Comparison of ENCODE assay signal across 10 cellular contexts in genomic region chr7:16847381-16847860, GRCh38. TPM values are rescaled to one million over a fixed set of nuclear protein-coding genes. Genes with fewer than 3 reads are reported as not detected.
A peak's percentile ranks its signal among the peaks of the same experiment; 100 is the strongest.
DNase-seq lines count a peak whose midpoint lies in the region; ATAC-seq, FAIRE-seq and TF ChIP-seq lines count a peak whose summit lies in the region.
"Had no signal": no experiment of that assay in that cellular context is flagged by ENCODE, and none has a peak within 500 bp of the region (broad histone marks: within the 10 kb centered on the region; RNA-seq: fewer than 3 reads in every experiment).

No MANE protein-coding gene starts in this region.

- no peak for TF ChIP-seq POLR2A in K562 (conservative IDR thresholded peaks at IDR 0.05)

- H3K9me3 ChIP-seq in K562 (replicated peaks; ENCODE audit: control insufficient read depth, insufficient read depth, low read depth, low read length): no peaks in the 10 kb centered on the region

- intact Hi-C loops in K562 (cut with micrococcal nuclease): no loop called here

- H3K27ac ChIP-seq in K562 (ENCODE audit: extremely low read depth, low read depth, low read length): no peak overlapping the region

- POLR2A ChIA-PET in K562 (lab: Yijun Ruan, JAX): no interaction called here

- no peak overlapping the region for H3K4me2 ChIP-seq in K562 (ENCODE audit: insufficient read depth, low read length)

- no peaks in the 10 kb centered on the region for H4K20me1 ChIP-seq in K562 (replicated peaks; ENCODE audit: control insufficient read depth, insufficient read depth, low read length)

- H3K4me1 Mint-ChIP-seq in activated CD8-positive, alpha-beta memory T cell treated with anti-CD3 and anti-CD28 coated beads, Interleukin-2, amount 10 ng/mL, durations not matched to agents 7 days and 5 days: no peaks in the 10 kb centered on the region
- H3K4me1 Mint-ChIP-seq in chondrocyte (ENCODE audit: low read depth): peaks cover 24% of the 10 kb centered on the region

- H3K9me3 Mint-ChIP-seq in activated CD8-positive, alpha-beta memory T cell treated with anti-CD3 and anti-CD28 coated beads, Interleukin-2, amount 10 ng/mL, durations not matched to agents 7 days and 5 days (ENCODE audit: low read depth): no peaks in the 10 kb centered on the region
- no peaks in the 10 kb centered on the region for H3K9me3 Mint-ChIP-seq in chondrocyte (ENCODE audit: low read depth)

- H3K4me3 ChIP-seq in K562: no peak overlapping the region

- H3K27me3 ChIP-seq in K562 (ENCODE audit: control insufficient read depth in 2 of 2, insufficient read depth in 2 of 2, low read length in 2 of 2): peaks cover 12 to 16% of the 10 kb centered on the region in 2 experiments; a peak in 3 of 5 replicates

- H3K9me1 ChIP-seq in K562 (ENCODE audit: control insufficient read depth, insufficient read depth, low read length): no peaks in the 10 kb centered on the region

- 8% methylated on average over 6 of the region's 6 CpGs for WGBS in K562 (ENCODE audit: insufficient coverage, low coverage, missing lambda C conversion rate)

- in situ Hi-C loops in K562 (cut with MboI): no loop called here

- H2AFZ ChIP-seq in K562 (ENCODE audit: low read depth, low read length): no peak overlapping the region

- no peak for TF ChIP-seq EP300 in K562 (IDR thresholded peaks at IDR 0.05; ENCODE audit: low read length)

- no peak for TF ChIP-seq RAD21 in K562 (CRISPR knock-in tag; conservative IDR thresholded peaks at IDR 0.05 in 1 of 2, IDR thresholded peaks at IDR 0.05 in 1 of 2)

- no peak for TF ChIP-seq CTCF in K562 (IDR thresholded peaks at IDR 0.05 in 2 of 3, conservative IDR thresholded peaks at IDR 0.05 in 1 of 3; ENCODE audit: insufficient read depth in 2 of 3, low read depth in 1 of 3, low read length in 3 of 3)
- TF ChIP-seq CTCF in chondrocyte (IDR thresholded peaks at IDR 0.05): no peak

- BruUV-seq in K562 (replicated peaks; lab: Mats Ljungman, UMichigan): no TSS peak

- H3K36me3 Mint-ChIP-seq in activated CD8-positive, alpha-beta memory T cell treated with anti-CD3 and anti-CD28 coated beads, Interleukin-2, amount 10 ng/mL, durations not matched to agents 7 days and 5 days: no peaks in the 10 kb centered on the region
- no peaks in the 10 kb centered on the region for H3K36me3 Mint-ChIP-seq in chondrocyte (ENCODE audit: low read depth)

- no peak overlapping the region for H3K9ac ChIP-seq in K562 (ENCODE audit: insufficient read depth in 1 of 2, low read depth in 2 of 2, low read length in 2 of 2)

- H3K27me3 Mint-ChIP-seq in activated CD8-positive, alpha-beta memory T cell treated with anti-CD3 and anti-CD28 coated beads, Interleukin-2, amount 10 ng/mL, durations not matched to agents 7 days and 5 days: peaks cover 46% of the 10 kb centered on the region
- H3K27me3 Mint-ChIP-seq in chondrocyte (ENCODE audit: low read depth): no peaks in the 10 kb centered on the region

- ATAC-seq in K562 (peak; percentile 77), GM21528 (IDR thresholded peaks at IDR 0.05; ENCODE audit: low FRiP score, unreplicated experiment) (no peak), HG02759 (IDR thresholded peaks at IDR 0.05; ENCODE audit: unreplicated experiment) (no peak)
- ATAC-seq in activated CD8-positive, alpha-beta memory T cell treated with anti-CD3 and anti-CD28 coated beads, Interleukin-2, amount 10 ng/mL, durations not matched to agents 7 days and 5 days: no peak

- CTCF ChIA-PET in K562 (lab: Yijun Ruan, JAX; ENCODE audit: low intra/inter-chr PET ratio): interaction anchor here (0.6 kb wide), 1 partner anchor 135 kb away, joined by 3 read pairs; no protein-coding TSS in a partner anchor
- CTCF ChIA-PET in activated CD8-positive, alpha-beta memory T cell treated with anti-CD3 and anti-CD28 coated beads, Interleukin-2, amount 10 ng/mL, durations not matched to agents 7 days and 5 days (lab: Charles Lee): interaction anchor here (0.6 kb wide), 1 partner anchor 1207 kb away, joined by 3 read pairs; no protein-coding TSS in a partner anchor

- H3K4me3 Mint-ChIP-seq in activated CD8-positive, alpha-beta memory T cell treated with anti-CD3 and anti-CD28 coated beads, Interleukin-2, amount 10 ng/mL, durations not matched to agents 7 days and 5 days: no peak overlapping the region
- no peak overlapping the region for H3K4me3 Mint-ChIP-seq in chondrocyte (ENCODE audit: unreplicated experiment)

- no peak overlapping the region for H3K27ac Mint-ChIP-seq in activated CD8-positive, alpha-beta memory T cell treated with anti-CD3 and anti-CD28 coated beads, Interleukin-2, amount 10 ng/mL, durations not matched to agents 7 days and 5 days
- no peak overlapping the region for H3K27ac Mint-ChIP-seq in chondrocyte (ENCODE audit: unreplicated experiment)

- H3K79me2 ChIP-seq in K562 (ENCODE audit: control insufficient read depth, insufficient read depth, low read length): no peaks in the 10 kb centered on the region

- DNase-seq in DMS53 treated with DMSO at 0.1 percent for 48 hours (lab: John Stamatoyannopoulos, UW; ENCODE audit: unreplicated experiment) (peak; percentile 74), NCI-H187 treated with DMSO at 0.1 percent for 48 hours (lab: John Stamatoyannopoulos, UW) (peak; percentile 44), K562 (ENCODE audit: extremely low read depth in 1 of 4, low spot score in 3 of 4) (peak in 2 of 4 experiments; percentile 13 to 33), mucosa of gallbladder (ENCODE audit: low spot score) (peak; percentile 57), chondrocyte (ENCODE audit: low spot score) (no peak)
- DNase-seq in activated CD8-positive, alpha-beta memory T cell treated with anti-CD3 and anti-CD28 coated beads, Interleukin-2, amount 10 ng/mL, durations not matched to agents 7 days and 5 days: no peak
- DNase-seq: effector CD8-positive, alpha-beta T cell; T-helper 2 cell had no signal

- no peak for FAIRE-seq in K562 (lab: Jason Lieb, UNC)

- H3K36me3 ChIP-seq in K562 (ENCODE audit: control insufficient read depth, insufficient read depth, low read length): no peaks in the 10 kb centered on the region

- peaks cover 0 to 8% of the 10 kb centered on the region in 2 experiments; a peak in 1 of 5 replicates for H3K4me1 ChIP-seq in K562 (replicated peaks in 1 of 2; ENCODE audit: control insufficient read depth in 2 of 2, insufficient read depth in 2 of 2, low read length in 2 of 2)

TF ChIP-seq in K562, 482 proteins besides CTCF, POLR2A, EP300 and RAD21 (continues in another document):
- TF ChIP-seq PML (IDR thresholded peaks at IDR 0.05; ENCODE audit: low read length): no peak
- no peak for TF ChIP-seq HEY1 (CRISPR knock-in tag; IDR thresholded peaks at IDR 0.05; ENCODE audit: borderline replicate concordance)
- no peak for TF ChIP-seq ETV5 (CRISPR knock-in tag; IDR thresholded peaks at IDR 0.05; ENCODE audit: low read depth)
- TF ChIP-seq FOSL1 (tag; conservative IDR thresholded peaks at IDR 0.05): 0 out of 2 replicates have a peak, but pooled peaks have one; percentile 21
- 0 out of 2 replicates have a peak, but pooled peaks have one; percentile 46 for TF ChIP-seq CTBP1 (IDR thresholded peaks at IDR 0.05; ENCODE audit: borderline replicate concordance)
- peak; percentile 27; the same call in 1 of the 2 replicates for TF ChIP-seq SOX6 (IDR thresholded peaks at IDR 0.05)

RNA-seq across cellular contexts. Expression of gene AGR3, which starts 34.4 kb away (rescaled TPM):
- total RNA-seq in K562 (2011; cell fraction: chromatin; rRNA removed; ENCODE audit: low replicate concordance): not detected in 2 replicates
- not detected in 2 replicates for total RNA-seq in K562 (2011; cell fraction: nucleolus; rRNA removed)
- total RNA-seq in K562 (2011; cell fraction: nucleoplasm; rRNA removed): not detected in 2 replicates
- not detected in 2 replicates for total RNA-seq in K562 (2014; rRNA removed)
- not detected in 2 replicates for total RNA-seq in K562 (2014; rRNA removed; fragmentation: Illumina TruSeq; extraction: Trizol)
- total RNA-seq in K562 (2015; rRNA removed; fragmentation: Illumina TruSeq; extraction: Trizol): not detected in 2 replicates
- total RNA-seq in K562 (2021): not detected in 2 replicates
- polyA plus RNA-seq in K562 (2011; rRNA removed): not detected in 2 replicates
- polyA plus RNA-seq in K562 (2011; cell fraction: cytosol; rRNA removed): not detected in 2 replicates
- polyA plus RNA-seq in K562 (2011; cell fraction: nucleus; rRNA removed): not detected in 2 replicates
- polyA plus RNA-seq in K562 (2012): not detected in 2 replicates
- polyA plus RNA-seq in K562 (2014; fragmentation: Illumina TruSeq; extraction: Trizol): not detected in 2 replicates
- polyA plus RNA-seq in K562 (2014; fragmentation: Nextera tagmentation; extraction: Ambion mirVana): not detected
- not detected in 2 replicates for polyA plus RNA-seq in K562 (2014; rRNA removed)
- polyA minus RNA-seq in K562 (2011; rRNA and poly(A)+ RNA removed): not detected in 2 replicates
- polyA minus RNA-seq in K562 (2011; cell fraction: cytosol; rRNA and poly(A)+ RNA removed): not detected in 2 replicates
- not detected in 2 replicates for polyA minus RNA-seq in K562 (2011; cell fraction: nucleus; rRNA and poly(A)+ RNA removed)
- total RNA-seq in mucosa of gallbladder: 50.9 TPM
- not detected for total RNA-seq in activated CD8-positive, alpha-beta memory T cell treated with anti-CD3 and anti-CD28 coated beads, Interleukin-2, amount 10 ng/mL, durations not matched to agents 7 days and 5 days
- total RNA-seq in chondrocyte: not detected in 3 replicates

RNA-seq across cellular contexts. Expression of gene AGR2, which starts 42.6 kb away (rescaled TPM):
- not detected in 2 replicates for total RNA-seq in K562 (2011; cell fraction: chromatin; rRNA removed; ENCODE audit: low replicate concordance)
- total RNA-seq in K562 (2011; cell fraction: nucleolus; rRNA removed): not detected in 2 replicates
- not detected in 2 replicates for total RNA-seq in K562 (2011; cell fraction: nucleoplasm; rRNA removed)
- not detected in 2 replicates for total RNA-seq in K562 (2014; rRNA removed)
- total RNA-seq in K562 (2014; rRNA removed; fragmentation: Illumina TruSeq; extraction: Trizol): not detected in 2 replicates
- total RNA-seq in K562 (2015; rRNA removed; fragmentation: Illumina TruSeq; extraction: Trizol): not detected in 2 replicates
- total RNA-seq in K562 (2021): 0.66 and 0.98 TPM in 2 replicates
- polyA plus RNA-seq in K562 (2011; rRNA removed): not detected in 2 replicates
- 0.22 TPM in 1 of 2 replicates, not detected in the other for polyA plus RNA-seq in K562 (2011; cell fraction: cytosol; rRNA removed)
- polyA plus RNA-seq in K562 (2011; cell fraction: nucleus; rRNA removed): not detected in 2 replicates
- not detected in 2 replicates for polyA plus RNA-seq in K562 (2012)
- polyA plus RNA-seq in K562 (2014; fragmentation: Illumina TruSeq; extraction: Trizol): not detected in 2 replicates
- polyA plus RNA-seq in K562 (2014; fragmentation: Nextera tagmentation; extraction: Ambion mirVana): not detected
- polyA plus RNA-seq in K562 (2014; rRNA removed): not detected in 2 replicates
- not detected in 2 replicates for polyA minus RNA-seq in K562 (2011; rRNA and poly(A)+ RNA removed)
- polyA minus RNA-seq in K562 (2011; cell fraction: cytosol; rRNA and poly(A)+ RNA removed): not detected in 2 replicates
- not detected in 2 replicates for polyA minus RNA-seq in K562 (2011; cell fraction: nucleus; rRNA and poly(A)+ RNA removed)
- total RNA-seq in mucosa of gallbladder: 979 TPM
- not detected for total RNA-seq in activated CD8-positive, alpha-beta memory T cell treated with anti-CD3 and anti-CD28 coated beads, Interleukin-2, amount 10 ng/mL, durations not matched to agents 7 days and 5 days
- total RNA-seq in chondrocyte: not detected in 3 replicates

Comparison
In these comparisons a context has a peak if more than half of its experiments do, and no peak if none do; other contexts are left out.
1. DNase-seq: peak in DMS53 treated with DMSO at 0.1 percent for 48 hours (single experiment), NCI-H187 treated with DMSO at 0.1 percent for 48 hours (single experiment) and mucosa of gallbladder (single experiment); none in activated CD8-positive, alpha-beta memory T cell treated with anti-CD3 and anti-CD28 coated beads, Interleukin-2, amount 10 ng/mL, durations not matched to agents 7 days and 5 days (single experiment) and chondrocyte (single experiment).
2. RNA of gene AGR3, which starts 34.4 kb away (total RNA-seq): 50.9 TPM in mucosa of gallbladder (single experiment); not detected in K562, not detected in activated CD8-positive, alpha-beta memory T cell treated with anti-CD3 and anti-CD28 coated beads, Interleukin-2, amount 10 ng/mL, durations not matched to agents 7 days and 5 days and not detected in chondrocyte; every median in the first group is over 10 times any median in the second.
3. RNA of gene AGR2, which starts 42.6 kb away (total RNA-seq): 979 TPM in mucosa of gallbladder (single experiment); 0.66 to 0.98 TPM in K562, not detected in activated CD8-positive, alpha-beta memory T cell treated with anti-CD3 and anti-CD28 coated beads, Interleukin-2, amount 10 ng/mL, durations not matched to agents 7 days and 5 days and not detected in chondrocyte; every median in the first group is over 100 times any median in the second.